Comparison of ENCODE assay signal across 34 cellular contexts in genomic region chr6:25726122-25726911, GRCh38. TPM values are rescaled to one million over a fixed set of nuclear protein-coding genes. Genes with fewer than 3 reads are reported as not detected.
"Had no signal": no experiment of that assay in that cellular context is flagged by ENCODE, and none has a peak within 500 bp of the region (broad histone marks: within the 10 kb centered on the region; RNA-seq: fewer than 3 reads in every experiment).

No MANE protein-coding gene starts in this region.

- H3K4me1 ChIP-seq: left ventricle myocardium inferior, pancreas, prostate gland, spleen, suprapubic skin, tibial nerve, vagina had no signal

- FAIRE-seq: islet of Langerhans, kidney, pancreas, small intestine had no signal

- H3K4me3 Mint-ChIP-seq: immature natural killer cell; memory B cell; naive thymus-derived CD4-positive, alpha-beta T cell; natural killer cell treated with Interleukin-12 subunit alpha and Interleukin-12 subunit beta and Interleukin-15 and Interleukin-18, amount 100 ng/mL, for 72 hours; neural crest cell; stimulated activated effector memory CD8-positive, alpha-beta T cell treated with anti-CD3 and anti-CD28 coated beads, Interleukin-12 subunit alpha, Interleukin-12 subunit beta, amount 100 ng/mL, for 72 hours; stimulated activated naive CD8-positive, alpha-beta T cell treated with anti-CD3 and anti-CD28 coated beads, Interleukin-15, Interleukin-2, amounts not matched to agents 100 ng/mL and 50 ng/mL, for 24 hours; type B pancreatic cell had no signal

- H3K36me3 Mint-ChIP-seq: immature natural killer cell; memory B cell; naive thymus-derived CD4-positive, alpha-beta T cell; natural killer cell treated with Interleukin-12 subunit alpha and Interleukin-12 subunit beta and Interleukin-15 and Interleukin-18, amount 100 ng/mL, for 72 hours; stimulated activated effector memory CD8-positive, alpha-beta T cell treated with anti-CD3 and anti-CD28 coated beads, Interleukin-12 subunit alpha, Interleukin-12 subunit beta, amount 100 ng/mL, for 72 hours; type B pancreatic cell had no signal

- H3K9me3 ChIP-seq: left ventricle myocardium inferior, mucosa of descending colon, pancreas, prostate gland, spleen, suprapubic skin, tibial nerve, vagina had no signal

- ATAC-seq: left colon; mucosa of descending colon; naive thymus-derived CD4-positive, alpha-beta T cell; natural killer cell treated with Interleukin-12 subunit alpha and Interleukin-12 subunit beta and Interleukin-15 and Interleukin-18, amount 100 ng/mL, for 72 hours; pancreas; right cardiac atrium; sciatic nerve; stimulated activated effector memory CD8-positive, alpha-beta T cell treated with anti-CD3 and anti-CD28 coated beads, Interleukin-12 subunit alpha, Interleukin-12 subunit beta, amount 100 ng/mL, for 72 hours had no signal

- H3K4me1 Mint-ChIP-seq: immature natural killer cell; memory B cell; naive thymus-derived CD4-positive, alpha-beta T cell; neural crest cell; stimulated activated effector memory CD8-positive, alpha-beta T cell treated with anti-CD3 and anti-CD28 coated beads, Interleukin-12 subunit alpha, Interleukin-12 subunit beta, amount 100 ng/mL, for 72 hours had no signal

- H3K9me3 Mint-ChIP-seq: immature natural killer cell; memory B cell; natural killer cell treated with Interleukin-12 subunit alpha and Interleukin-12 subunit beta and Interleukin-15 and Interleukin-18, amount 100 ng/mL, for 72 hours; stimulated activated effector memory CD8-positive, alpha-beta T cell treated with anti-CD3 and anti-CD28 coated beads, Interleukin-12 subunit alpha, Interleukin-12 subunit beta, amount 100 ng/mL, for 72 hours; stimulated activated naive CD8-positive, alpha-beta T cell treated with anti-CD3 and anti-CD28 coated beads, Interleukin-15, Interleukin-2, amounts not matched to agents 100 ng/mL and 50 ng/mL, for 24 hours; type B pancreatic cell had no signal

- H3K27ac ChIP-seq: left ventricle myocardium inferior, pancreas, prostate gland, spleen, suprapubic skin, tibial nerve, vagina had no signal

- H3K4me3 ChIP-seq: left ventricle myocardium inferior, mucosa of descending colon, pancreas, prostate gland, spleen, suprapubic skin, tibial nerve, vagina had no signal

- H3K27me3 ChIP-seq: pancreas, vagina had no signal

- DNase-seq: hippocampal formation; immature natural killer cell; kidney; left colon; left ventricle myocardium inferior; midbrain; mucosa of descending colon; naive thymus-derived CD4-positive, alpha-beta T cell; nucleus accumbens; pancreas; retina; right cardiac atrium; small intestine; spleen; stimulated activated CD4-positive, alpha-beta T cell treated with anti-CD3 and anti-CD28 coated beads, Interleukin-4, amount 100 ng/mL, for 24 hours; stimulated activated naive CD4-positive, alpha-beta T cell had no signal

- H3K27ac Mint-ChIP-seq: immature natural killer cell; memory B cell; naive thymus-derived CD4-positive, alpha-beta T cell; natural killer cell treated with Interleukin-12 subunit alpha and Interleukin-12 subunit beta and Interleukin-15 and Interleukin-18, amount 100 ng/mL, for 72 hours; stimulated activated effector memory CD8-positive, alpha-beta T cell treated with anti-CD3 and anti-CD28 coated beads, Interleukin-12 subunit alpha, Interleukin-12 subunit beta, amount 100 ng/mL, for 72 hours; stimulated activated naive CD8-positive, alpha-beta T cell treated with anti-CD3 and anti-CD28 coated beads, Interleukin-15, Interleukin-2, amounts not matched to agents 100 ng/mL and 50 ng/mL, for 24 hours; type B pancreatic cell had no signal

- H3K36me3 ChIP-seq: left ventricle myocardium inferior, pancreas, prostate gland, spleen, suprapubic skin, tibial nerve, vagina had no signal

RNA-seq across cellular contexts. Expression of gene SLC17A4, which starts 28.2 kb away (rescaled TPM):
- total RNA-seq: left ventricle myocardium inferior; lower leg skin; lung microvascular endothelial cell; myocyte; naive thymus-derived CD4-positive, alpha-beta T cell; natural killer cell treated with Interleukin-12 subunit alpha and Interleukin-12 subunit beta and Interleukin-15 and Interleukin-18, amount 100 ng/mL, for 72 hours; neural crest cell; osteoblast; prostate gland; right cardiac atrium; sciatic nerve; spleen; subcutaneous adipose tissue; suprapubic skin; tibial nerve; urinary bladder; vagina had no signal
- polyA plus RNA-seq: immature natural killer cell; naive thymus-derived CD4-positive, alpha-beta T cell; spleen had no signal
